Comparison of ENCODE assay signal across 22 cellular contexts in the genomic region with DNA sequence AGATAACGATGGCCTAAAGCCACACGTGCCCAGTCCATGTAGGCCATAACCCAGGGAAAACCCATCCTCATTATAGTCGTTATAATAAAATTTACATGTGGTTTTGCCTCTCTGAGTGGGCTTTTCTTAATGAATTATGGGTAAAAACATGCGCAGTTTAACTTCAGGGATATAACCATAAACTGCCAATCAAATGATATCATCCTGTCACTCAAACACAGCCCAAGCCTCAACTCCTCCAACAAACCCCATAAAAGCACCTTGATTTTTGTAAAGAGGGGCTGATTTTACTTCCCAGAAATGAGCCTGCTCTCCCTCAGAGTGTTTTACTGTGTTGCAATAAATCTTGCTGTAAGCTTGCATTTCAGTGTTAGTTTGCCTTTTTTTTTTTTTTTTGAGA. TPM values are rescaled to one million over a fixed set of nuclear protein-coding genes. Genes with fewer than 3 reads are reported as not detected.
"Had no signal": no experiment of that assay in that cellular context is flagged by ENCODE, and none has a peak within 500 bp of the region (broad histone marks: within the 10 kb centered on the region; RNA-seq: fewer than 3 reads in every experiment).

No MANE protein-coding gene starts in this region.

- H3K9me3 ChIP-seq: heart left ventricle, right atrium auricular region, sigmoid colon had no signal

- H3K9me3 Mint-ChIP-seq: naive thymus-derived CD4-positive, alpha-beta T cell; nephron progenitor cell had no signal

- ATAC-seq: heart left ventricle; left colon; naive thymus-derived CD4-positive, alpha-beta T cell had no signal

- H3K4me1 ChIP-seq: sigmoid colon had no signal

- FAIRE-seq: colon had no signal

- H3K27ac Mint-ChIP-seq: naive thymus-derived CD4-positive, alpha-beta T cell had no signal

- H3K27ac ChIP-seq: heart left ventricle, right atrium auricular region, sigmoid colon, skin epidermis had no signal

- H3K27me3 Mint-ChIP-seq: naive thymus-derived CD4-positive, alpha-beta T cell had no signal

- H3K4me3 Mint-ChIP-seq: naive thymus-derived CD4-positive, alpha-beta T cell; nephron progenitor cell had no signal

- H3K27me3 ChIP-seq: heart left ventricle, right atrium auricular region, sigmoid colon had no signal

- H3K4me3 ChIP-seq: heart left ventricle, right atrium auricular region, sigmoid colon, skin epidermis had no signal

- DNase-seq: dermis blood vessel endothelial cell; foreskin melanocyte; heart left ventricle; hippocampal formation; left colon; mammary epithelial cell; naive thymus-derived CD4-positive, alpha-beta T cell; nephron progenitor cell; sigmoid colon; stimulated activated CD4-positive, alpha-beta T cell treated with anti-CD3 and anti-CD28 coated beads, Interleukin-2, amount 100 ng/mL, for 24 hours; stimulated activated CD4-positive, alpha-beta T cell treated with anti-CD3 and anti-CD28 coated beads, Interleukin-4, amount 100 ng/mL, for 4 hours; stimulated activated naive CD4-positive, alpha-beta T cell; trophoblast cell had no signal

RNA-seq across cellular contexts. Expression of gene CFAP77, which starts 39.4 kb away (rescaled TPM):
- total RNA-seq: glomerular endothelial cell; left colon; lower leg skin; mammary epithelial cell; mesenteric fat pad; mononuclear cell; naive thymus-derived CD4-positive, alpha-beta T cell; sigmoid colon; urinary bladder had no signal
- polyA plus RNA-seq: esophagus; mammary epithelial cell; naive thymus-derived CD4-positive, alpha-beta T cell; sigmoid colon; urinary bladder had no signal
